9 cellular contexts compared by ENCODE assay signal in genomic region chrX:25012793-25013592, GRCh38. TPM values are rescaled to one million over a fixed set of nuclear protein-coding genes. Genes with fewer than 3 reads are reported as not detected.
DNase-seq lines count a peak whose midpoint lies in the region; ATAC-seq and TF ChIP-seq lines count a peak whose summit lies in the region.
"Had no signal": no experiment of that assay in that cellular context is flagged by ENCODE, and none has a peak within 500 bp of the region (broad histone marks: within the 10 kb centered on the region; RNA-seq: fewer than 3 reads in every experiment).

No MANE protein-coding gene starts in this region.

- H3K27me3 Mint-ChIP-seq in chondrocyte (ENCODE audit: low read depth): peaks cover 83% of the 10 kb centered on the region

- no peak overlapping the region for H3K27ac ChIP-seq in Karpas-422 (ENCODE audit: low read length)
- no peak overlapping the region for H3K27ac ChIP-seq in rectal smooth muscle tissue (ENCODE audit: low read depth, low read length)

- H3K4me1 Mint-ChIP-seq in chondrocyte (ENCODE audit: low read depth): peaks cover 33% of the 10 kb centered on the region

- ATAC-seq in GM18505 (IDR thresholded peaks at IDR 0.05; ENCODE audit: unreplicated experiment): peak; percentile 16
- no peak for ATAC-seq in HG03442 (IDR thresholded peaks at IDR 0.05; ENCODE audit: unreplicated experiment)
- no peak for ATAC-seq in HG03457 (IDR thresholded peaks at IDR 0.05; ENCODE audit: unreplicated experiment)

- H3K4me3 ChIP-seq in Karpas-422 (ENCODE audit: low read length): peak overlapping the region; percentile 48; the same call in 1 of the 2 replicates
- H3K4me3 ChIP-seq in rectal smooth muscle tissue (ENCODE audit: low read length): peak overlapping the region; percentile 29

- H2AFZ ChIP-seq in Karpas-422 (ENCODE audit: low read length): no peak overlapping the region

- H3K36me3 ChIP-seq in Karpas-422 (ENCODE audit: insufficient read depth, low read length) (no peaks in the 10 kb centered on the region), rectal smooth muscle tissue (ENCODE audit: control insufficient read depth, insufficient read depth, low read length) (no peaks in the 10 kb centered on the region)

- no peaks in the 10 kb centered on the region for H3K4me1 ChIP-seq in Karpas-422 (ENCODE audit: low read length)
- no peaks in the 10 kb centered on the region for H3K4me1 ChIP-seq in rectal smooth muscle tissue (ENCODE audit: control insufficient read depth, insufficient read depth, low read length)

- H3K4me2 ChIP-seq in Karpas-422 (ENCODE audit: low read depth, low read length, poor library complexity, severe bottlenecking): peak overlapping the region; percentile 53

- no peaks in the 10 kb centered on the region for H3K9me3 ChIP-seq in Karpas-422 (ENCODE audit: low read length)

- H3K9me3 Mint-ChIP-seq in chondrocyte (ENCODE audit: low read depth): no peaks in the 10 kb centered on the region

- H3K36me3 Mint-ChIP-seq in chondrocyte (ENCODE audit: low read depth): peaks cover 1% of the 10 kb centered on the region

- no peak overlapping the region for H3K27ac Mint-ChIP-seq in chondrocyte (ENCODE audit: unreplicated experiment)

- peak overlapping the region; percentile 54 for H3K4me3 Mint-ChIP-seq in chondrocyte (ENCODE audit: unreplicated experiment)

- no peak for TF ChIP-seq POLR2A in GM18505 (IDR thresholded peaks at IDR 0.05; ENCODE audit: borderline replicate concordance, extremely low read depth, insufficient read depth, insufficient read length)

- no peak for TF ChIP-seq CTCF in chondrocyte (IDR thresholded peaks at IDR 0.05)

- no peaks in the 10 kb centered on the region for H4K20me1 ChIP-seq in Karpas-422 (ENCODE audit: insufficient read depth, low read depth, low read length)

- no peaks in the 10 kb centered on the region for H3K9me2 ChIP-seq in Karpas-422 (replicated peaks; ENCODE audit: insufficient read depth, low read length)

- H3K27me3 ChIP-seq in Karpas-422 (ENCODE audit: low read length) (no peaks in the 10 kb centered on the region), rectal smooth muscle tissue (ENCODE audit: control insufficient read depth, insufficient read depth, low read length) (peaks cover 42% of the 10 kb centered on the region)

- peak; percentile 43 for DNase-seq in Karpas-422
- no peak for DNase-seq in chondrocyte (ENCODE audit: low spot score)
- no peak for DNase-seq in foreskin melanocyte

- no peaks in the 10 kb centered on the region for H3K79me2 ChIP-seq in Karpas-422 (ENCODE audit: low read length)

- peak overlapping the region; percentile 13; the same call in 1 of the 2 replicates for H3K9ac ChIP-seq in Karpas-422 (ENCODE audit: low read length)
- H3K9ac ChIP-seq in rectal smooth muscle tissue (ENCODE audit: low read length): no peak overlapping the region

RNA-seq across cellular contexts. Expression of gene ARX, which starts 2.8 kb away (rescaled TPM):
- total RNA-seq in Karpas-422 (2014; rRNA removed; shearing (Covaris generic); ENCODE audit: low replicate concordance): not detected in 2 replicates
- total RNA-seq in chondrocyte: not detected in 3 replicates
- total RNA-seq: activated CD8-positive, alpha-beta memory T cell treated with anti-CD3 and anti-CD28 coated beads for 36 hours; lung microvascular endothelial cell had no signal
